9 cellular contexts compared by ENCODE assay signal in genomic region chr10:45580371-45580770, GRCh38.
A peak's percentile ranks its signal among the peaks of the same experiment; 100 is the strongest.
DNase-seq lines count a peak whose midpoint lies in the region; ATAC-seq and TF ChIP-seq lines count a peak whose summit lies in the region.
"Had no signal": no experiment of that assay in that cellular context is flagged by ENCODE, and none has a peak within 500 bp of the region (broad histone marks: within the 10 kb centered on the region; RNA-seq: fewer than 3 reads in every experiment).

No MANE protein-coding gene starts in this region.

- no peak for TF ChIP-seq POLR2A in testis (IDR thresholded peaks at IDR 0.05)

- H3K27me3 ChIP-seq in left lung (no peaks in the 10 kb centered on the region), testis (no peaks in the 10 kb centered on the region)

- H3K9me3 ChIP-seq in left lung (peaks cover 0 to 5% of the 10 kb centered on the region in 2 donors), testis (no peaks in the 10 kb centered on the region)

- WGBS in testis, 2 donors = 69 to 71% methylated on average over 3 of the region's 3 CpGs

- no peaks in the 10 kb centered on the region for H3K36me3 ChIP-seq in left lung
- H3K36me3 ChIP-seq in testis (ENCODE audit: low read depth, missing control alignments) = no peaks in the 10 kb centered on the region

- H3K4me1 ChIP-seq in left lung (peaks cover 0 to 13% of the 10 kb centered on the region in 2 donors), testis (peaks cover 12% of the 10 kb centered on the region)

- ATAC-seq in GM21529 (IDR thresholded peaks at IDR 0.05; ENCODE audit: unreplicated experiment) (peak; percentile 68), left lung (peak; percentile 25)
- ATAC-seq: HCT116 had no signal

- H3K27ac ChIP-seq in left lung (peak overlapping the region in 1 of 2 donors; percentile 58), testis (no peak overlapping the region)

- H3K4me3 ChIP-seq in GM12875 (ENCODE audit: low read depth, low read length) (peak overlapping the region; percentile 13), left lung (peak overlapping the region in 1 of 2 donors; percentile 21), testis (no peak overlapping the region)

- TF ChIP-seq CTCF in GM12875 (IDR thresholded peaks at IDR 0.05; ENCODE audit: borderline replicate concordance, insufficient read depth, low read depth, low read length) = no peak
- no peak for TF ChIP-seq CTCF in left lung (IDR thresholded peaks at IDR 0.05)
- TF ChIP-seq CTCF in testis (IDR thresholded peaks at IDR 0.05) = no peak

- intact Hi-C loops in left lung (cut with DNase I) (no loop called here), testis (cut with DNase I; ENCODE audit: low total_unique reads) (no loop called here)

- DNase-seq in NCI-H2171 (lab: John Stamatoyannopoulos, UW) = peak; percentile 35
- DNase-seq in left lung = no peak
- DNase-seq in hypothalamus (lab: John Stamatoyannopoulos, UW) = no peak
- DNase-seq in NCI-H524 treated with DMSO at 0.1 percent for 48 hours (lab: John Stamatoyannopoulos, UW) = no peak
- DNase-seq in NCI-H82 treated with DMSO at 0.1 percent for 48 hours (lab: John Stamatoyannopoulos, UW; ENCODE audit: unreplicated experiment) = no peak
- DNase-seq in testis = no peak
